15 cellular contexts compared by ENCODE assay signal in the genomic region with DNA sequence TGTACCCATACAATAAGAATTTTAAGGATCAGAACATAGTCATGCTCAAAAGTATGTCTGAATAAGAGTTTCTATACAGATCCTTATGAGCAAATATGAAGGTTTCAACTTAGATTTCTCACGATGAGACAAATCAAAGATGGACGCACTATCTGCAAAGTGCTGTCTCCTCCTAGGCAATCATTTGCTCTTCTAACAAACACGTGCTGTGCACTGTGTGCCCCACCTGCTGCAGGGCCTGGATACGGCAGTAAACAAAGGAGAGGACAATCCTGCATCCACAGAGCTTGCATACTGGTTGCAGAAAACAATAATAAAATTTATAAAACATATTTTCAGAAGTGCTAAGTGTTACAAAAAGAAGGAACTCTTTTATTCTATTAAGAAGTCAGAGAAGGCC. TPM values are rescaled to one million over a fixed set of nuclear protein-coding genes. Genes with fewer than 3 reads are reported as not detected.
DNase-seq lines count a peak whose midpoint lies in the region; TF ChIP-seq lines count a peak whose summit lies in the region.
"Had no signal": no experiment of that assay in that cellular context is flagged by ENCODE, and none has a peak within 500 bp of the region (broad histone marks: within the 10 kb centered on the region; RNA-seq: fewer than 3 reads in every experiment).

No MANE protein-coding gene starts in this region.

- no peak overlapping the region for H3K18ac ChIP-seq in mesenchymal stem cell (ENCODE audit: low read depth in 1 of 2, low read length in 2 of 2)

- H3K4me1 ChIP-seq in mesenchymal stem cell (ENCODE audit: control insufficient read depth, insufficient read depth, low read depth, low read length) (peaks cover 7% of the 10 kb centered on the region), HAP-1 (no peaks in the 10 kb centered on the region)
- H3K4me1 ChIP-seq: Caco-2 had no signal

- 97% methylated on average over 4 of the region's 4 CpGs for WGBS in mesenchymal stem cell

- TF ChIP-seq CTCF in HFFc6 (IDR thresholded peaks at IDR 0.05) = no peak
- TF ChIP-seq CTCF in brain (conservative IDR thresholded peaks at IDR 0.05) = no peak

- H2BK5ac ChIP-seq in mesenchymal stem cell (ENCODE audit: low read depth, low read length, poor library complexity, severe bottlenecking) = no peak overlapping the region

- DNase-seq in NCI-H1417 (lab: John Stamatoyannopoulos, UW) (peak in 2 of 3 experiments; percentile 58 to 82), NCI-H1417 treated with DMSO at 0.1 percent for 48 hours (lab: John Stamatoyannopoulos, UW) (no peak), HFFc6 (no peak), mesenchymal stem cell (no peak), HAP-1 (ENCODE audit: low spot score in 2 of 2) (no peak), NCI-H2029 treated with DMSO at 0.1 percent for 48 hours (lab: John Stamatoyannopoulos, UW) (no peak)
- no peak for DNase-seq in activated naive CD4-positive, alpha-beta T cell (lab: John Stamatoyannopoulos, UW)
- DNase-seq: Caco-2; CD8-positive, alpha-beta memory T cell; DND-41; GDM1 had no signal

- peak overlapping the region; percentile 64 for H3K27ac ChIP-seq in mesenchymal stem cell (ENCODE audit: low read length, poor library complexity, severe bottlenecking)
- H3K27ac ChIP-seq: 22Rv1 had no signal

- H2AFZ ChIP-seq in mesenchymal stem cell (ENCODE audit: low read depth, low read length) = no peak overlapping the region
- H2AFZ ChIP-seq: GM23338 had no signal

- in situ Hi-C loops in HAP-1 (cut with MboI; ENCODE audit: low sequenced_read_pairs) = loop anchor here (10.0 kb wide), 1 partner anchor 257 kb away; no protein-coding TSS in a partner anchor

- H3K36me3 ChIP-seq in mesenchymal stem cell (ENCODE audit: control insufficient read depth in 1 of 2, insufficient read depth in 2 of 2, low read depth in 1 of 2, low read length in 2 of 2) (peaks cover 6 to 48% of the 10 kb centered on the region in 2 experiments), HAP-1 (replicated peaks) (peaks cover 16% of the 10 kb centered on the region; the same call in 1 of the 2 replicates)

- H3K36me3 Mint-ChIP-seq in HFFc6 (ENCODE audit: low read depth) (peaks cover 18% of the 10 kb centered on the region; the same call in 1 of the 2 replicates), brain (peaks cover 54% of the 10 kb centered on the region)

- H2BK12ac ChIP-seq in mesenchymal stem cell (ENCODE audit: low read length in 2 of 2) = no peak overlapping the region

- H3K23ac ChIP-seq in mesenchymal stem cell (ENCODE audit: low read length in 2 of 2) = no peak overlapping the region

- H3K4me3 ChIP-seq in mesenchymal stem cell (ENCODE audit: insufficient read depth in 1 of 2, low read depth in 1 of 2, low read length in 2 of 2) (no peak overlapping the region), HAP-1 (no peak overlapping the region)
- H3K4me3 ChIP-seq: GM23338 had no signal

- H3K9me3 ChIP-seq in mesenchymal stem cell (ENCODE audit: control insufficient read depth, low read length) (no peaks in the 10 kb centered on the region), HAP-1 (no peaks in the 10 kb centered on the region)
- H3K9me3 ChIP-seq: Caco-2 had no signal

- H3K14ac ChIP-seq in mesenchymal stem cell (ENCODE audit: low read length in 2 of 2) = no peak overlapping the region

- no peaks in the 10 kb centered on the region for H3K27me3 ChIP-seq in mesenchymal stem cell (ENCODE audit: control insufficient read depth in 1 of 2, insufficient read depth in 1 of 2, low read length in 2 of 2)
- no peaks in the 10 kb centered on the region for H3K27me3 ChIP-seq in HAP-1 (ENCODE audit: low read depth)

- H3K4me1 Mint-ChIP-seq in HFFc6 (ENCODE audit: low read depth) (peaks cover 6% of the 10 kb centered on the region), brain (peaks cover 8% of the 10 kb centered on the region)
- H3K4me1 Mint-ChIP-seq: CD8-positive, alpha-beta memory T cell had no signal

- H2AK5ac ChIP-seq in mesenchymal stem cell (ENCODE audit: low read length, severe bottlenecking) = no peak overlapping the region

- no peak overlapping the region for H4K8ac ChIP-seq in mesenchymal stem cell (ENCODE audit: low read length)

- no peaks in the 10 kb centered on the region; the same call in 1 of the 2 replicates for H3K27me3 Mint-ChIP-seq in HFFc6 (ENCODE audit: insufficient read depth)
- H3K27me3 Mint-ChIP-seq in brain = peaks cover 4% of the 10 kb centered on the region

- no peak overlapping the region for H3K4ac ChIP-seq in mesenchymal stem cell (ENCODE audit: low read depth in 1 of 2, low read length in 2 of 2)

- no peak overlapping the region for H2BK120ac ChIP-seq in mesenchymal stem cell (ENCODE audit: low read depth, low read length)

- H3K9me3 Mint-ChIP-seq in HFFc6 = no peaks in the 10 kb centered on the region
- no peaks in the 10 kb centered on the region for H3K9me3 Mint-ChIP-seq in brain
- H3K9me3 Mint-ChIP-seq: CD8-positive, alpha-beta memory T cell; GM23338 had no signal

- H3K4me2 ChIP-seq in mesenchymal stem cell (ENCODE audit: low read length, poor library complexity, severe bottlenecking) = no peak overlapping the region
- H3K4me2 ChIP-seq: GM23338 had no signal

- H3K9ac ChIP-seq in mesenchymal stem cell (ENCODE audit: low read length) = no peak overlapping the region

- H2BK15ac ChIP-seq in mesenchymal stem cell (ENCODE audit: low read depth, poor library complexity, severe bottlenecking) = no peak overlapping the region

- H3K27ac Mint-ChIP-seq in HFFc6 (peak overlapping the region; percentile 41; the same call in 1 of the 2 replicates), brain (peak overlapping the region in 3 of 5 experiments; percentile 23 to 79 (median 67))
- H3K27ac Mint-ChIP-seq: CD8-positive, alpha-beta memory T cell; GM23338 had no signal

- H3K4me3 Mint-ChIP-seq in HFFc6 (no peak overlapping the region), brain (no peak overlapping the region)
- H3K4me3 Mint-ChIP-seq: CD14-positive monocyte; CD8-positive, alpha-beta memory T cell; GM23338 had no signal

- peaks cover 1% of the 10 kb centered on the region for H3K79me1 ChIP-seq in mesenchymal stem cell (replicated peaks; ENCODE audit: low read length, poor library complexity, severe bottlenecking)

- H4K91ac ChIP-seq in mesenchymal stem cell (ENCODE audit: low read length) = no peak overlapping the region

RNA-seq across cellular contexts. Expression of gene KIDINS220, which starts 39.9 kb away (rescaled TPM):
- total RNA-seq in HFFc6 (2021; fragmentation: NEBNext Ultra II Directional; extraction: Animal tissue kit (Norgen Biotek cat#: 25700)) = 10 to 100 TPM; 34.5 to 42.2 (median 38.2) TPM
- polyA plus RNA-seq in brain (ENCODE audit: insufficient read depth, low read depth, low replicate concordance) = 39.4 TPM
- polyA plus RNA-seq in mesenchymal stem cell (2013, experiment 1 of 2) = 24.5 TPM
- 23.7 TPM for polyA plus RNA-seq in mesenchymal stem cell (2013, experiment 2 of 2)

Comparison
In these comparisons a context has a peak if more than half of its experiments do, and no peak if none do; other contexts are left out.
1. DNase-seq: peak in NCI-H1417 (2 of 3); none in NCI-H1417 treated with DMSO at 0.1 percent for 48 hours (single experiment), HFFc6 (single experiment), mesenchymal stem cell (single experiment), HAP-1 (0 of 2), NCI-H2029 treated with DMSO at 0.1 percent for 48 hours (single experiment) and activated naive CD4-positive, alpha-beta T cell (0 of 4).